In the genomic region with DNA sequence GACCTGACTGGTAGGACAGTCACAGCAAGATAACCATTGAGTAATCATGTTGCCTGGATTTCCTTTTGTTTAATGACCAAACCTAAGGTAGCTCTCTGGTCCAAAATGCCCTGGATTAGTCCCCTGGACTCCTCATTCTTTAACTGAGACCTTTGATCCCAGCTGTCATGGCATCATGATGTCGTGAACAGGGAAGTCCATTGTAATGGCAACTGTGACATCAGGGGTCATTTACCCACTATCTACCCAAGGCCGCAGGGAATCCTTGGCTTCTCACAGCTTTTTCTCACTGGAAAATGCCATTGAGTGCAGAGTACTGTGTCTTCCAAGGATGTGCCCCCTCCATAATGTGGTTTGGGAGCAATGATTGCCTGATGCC, we compare ENCODE assay signal across 25 cellular contexts. TPM values are rescaled to one million over a fixed set of nuclear protein-coding genes. Genes with fewer than 3 reads are reported as not detected.
A peak's percentile ranks its signal among the peaks of the same experiment; 100 is the strongest.
DNase-seq lines count a peak whose midpoint lies in the region; ATAC-seq and TF ChIP-seq lines count a peak whose summit lies in the region.
"Had no signal": no experiment of that assay in that cellular context is flagged by ENCODE, and none has a peak within 500 bp of the region (broad histone marks: within the 10 kb centered on the region; RNA-seq: fewer than 3 reads in every experiment).

No MANE protein-coding gene starts in this region.

- no peak overlapping the region for H3K9ac ChIP-seq in DND-41 (ENCODE audit: low read depth, low read length)

- TF ChIP-seq EP300 in esophagus muscularis mucosa (IDR thresholded peaks at IDR 0.05) = no peak

- H4K20me1 ChIP-seq in DND-41 (ENCODE audit: insufficient read depth, low read length) = no peaks in the 10 kb centered on the region
- no peaks in the 10 kb centered on the region for H4K20me1 ChIP-seq in OCI-LY7 (ENCODE audit: insufficient read depth, low read length)

- peak overlapping the region; percentile 19; the same call in 1 of the 2 replicates for H3K27ac ChIP-seq in DND-41 (ENCODE audit: low read length)
- peak overlapping the region; percentile 21 for H3K27ac ChIP-seq in OCI-LY7 (ENCODE audit: low read depth, low read length, poor library complexity, severe bottlenecking)
- no peak overlapping the region for H3K27ac ChIP-seq in esophagus muscularis mucosa (replicated peaks in 1 of 4)
- H3K27ac ChIP-seq: A549, Peyer's patch had no signal

- intact Hi-C loops in OCI-LY7 (cut with micrococcal nuclease; ENCODE audit: unreplicated experiment) = no loop called here
- intact Hi-C loops in esophagus muscularis mucosa (cut with DNase I) = no loop called here

- H3K27me3 ChIP-seq in DND-41 (ENCODE audit: insufficient read depth, low read length, poor library complexity) (no peaks in the 10 kb centered on the region), esophagus muscularis mucosa (peaks cover 0 to 36% (median 0%) of the 10 kb centered on the region in 4 donors)
- H3K27me3 ChIP-seq: Peyer's patch had no signal

- H3K4me3 ChIP-seq in DND-41 (ENCODE audit: low read depth in 1 of 2, low read length in 2 of 2) = no peak overlapping the region
- H3K4me3 ChIP-seq in OCI-LY7 (ENCODE audit: low read depth, low read length, poor library complexity, severe bottlenecking) = no peak overlapping the region
- no peak overlapping the region for H3K4me3 ChIP-seq in esophagus muscularis mucosa
- H3K4me3 ChIP-seq: A549, GM23338, Peyer's patch had no signal

- H3K9me3 ChIP-seq in DND-41 (ENCODE audit: insufficient read depth, low read length, severe bottlenecking) = no peaks in the 10 kb centered on the region
- H3K9me3 ChIP-seq in OCI-LY7 (ENCODE audit: low read length) = no peaks in the 10 kb centered on the region
- no peaks in the 10 kb centered on the region for H3K9me3 ChIP-seq in esophagus muscularis mucosa
- H3K9me3 ChIP-seq: A549, Peyer's patch had no signal

- H3K9me2 ChIP-seq in OCI-LY7 (ENCODE audit: insufficient read depth, low read length) = no peaks in the 10 kb centered on the region

- TF ChIP-seq CTCF in DND-41 (IDR thresholded peaks at IDR 0.05; ENCODE audit: borderline replicate concordance, extremely low read depth, low read length, poor library complexity, severe bottlenecking) (no peak), OCI-LY7 (conservative IDR thresholded peaks at IDR 0.05; ENCODE audit: low read length) (no peak), esophagus muscularis mucosa (IDR thresholded peaks at IDR 0.05) (no peak)

- CTCF ChIA-PET in OCI-LY7 (lab: Charles Lee; ENCODE audit: unreplicated experiment) = interaction anchor here (0.7 to 4.0 kb wide), 8 partner anchors 9 to 100 kb away, joined by 3 to 39 read pairs (median 3); no protein-coding TSS in a partner anchor

- DNase-seq in DND-41 = no peak
- DNase-seq in OCI-LY7 (ENCODE audit: low spot score) = no peak
- peak; percentile 45 for DNase-seq in esophagus muscularis mucosa (ENCODE audit: extremely low spot score)
- DNase-seq in medulla oblongata (ENCODE audit: extremely low spot score) = no peak
- DNase-seq in CD1c-positive myeloid dendritic cell (ENCODE audit: extremely low spot score) = no peak
- DNase-seq in DMS114 treated with DMSO at 0.1 percent for 48 hours (lab: John Stamatoyannopoulos, UW; ENCODE audit: unreplicated experiment) = no peak
- DNase-seq: CD4-positive, CD25-positive, alpha-beta regulatory T cell; H9; KG1; NCI-H1092; NCI-H1417 treated with DMSO at 0.1 percent for 48 hours; NCI-H1694 treated with DMSO at 0.1 percent for 48 hours; NCI-H2081 treated with DMSO at 0.1 percent for 48 hours; NCI-H2171; NCI-H226; NCI-H510A; NCI-H69; OCI-M1; Peyer's patch; SHP77 treated with DMSO at 0.1 percent for 48 hours had no signal

- 74% methylated on average over 2 of the region's 2 CpGs for WGBS in esophagus muscularis mucosa

- no peak overlapping the region for H3K4me2 ChIP-seq in DND-41 (ENCODE audit: insufficient read depth, low read length)
- H3K4me2 ChIP-seq in OCI-LY7 (ENCODE audit: low read length) = peak overlapping the region; percentile 49
- H3K4me2 ChIP-seq: A549, GM23338 had no signal

- H3K36me3 ChIP-seq in DND-41 (ENCODE audit: insufficient read depth, low read length) = no peaks in the 10 kb centered on the region
- no peaks in the 10 kb centered on the region for H3K36me3 ChIP-seq in OCI-LY7 (ENCODE audit: insufficient read depth, low read length)
- H3K36me3 ChIP-seq in esophagus muscularis mucosa = no peaks in the 10 kb centered on the region
- H3K36me3 ChIP-seq: Peyer's patch had no signal

- no TSS peak for BruUV-seq in OCI-LY7 (replicated peaks; lab: Mats Ljungman, UMichigan)

- H3K79me2 ChIP-seq in DND-41 (ENCODE audit: insufficient read depth, low read length) (no peaks in the 10 kb centered on the region), OCI-LY7 (ENCODE audit: insufficient read depth, low read depth, low read length) (no peaks in the 10 kb centered on the region)

- H2AFZ ChIP-seq in DND-41 (ENCODE audit: low read depth, low read length) = no peak overlapping the region
- no peak overlapping the region for H2AFZ ChIP-seq in OCI-LY7 (ENCODE audit: low read length)
- H2AFZ ChIP-seq: GM23338 had no signal

- POLR2A ChIA-PET in OCI-LY7 (lab: Charles Lee) = interaction anchor here (0.7 to 2.2 kb wide), 5 partner anchors 10 to 92 kb away, joined by 3 to 10 read pairs (median 4); a partner anchor contains a TSS

- H3K4me1 ChIP-seq in DND-41 (ENCODE audit: insufficient read depth, low read length) = peaks cover 15% of the 10 kb centered on the region
- peaks cover 92% of the 10 kb centered on the region for H3K4me1 ChIP-seq in OCI-LY7 (ENCODE audit: insufficient read depth, low read length, poor library complexity, severe bottlenecking)
- no peaks in the 10 kb centered on the region for H3K4me1 ChIP-seq in esophagus muscularis mucosa
- H3K4me1 ChIP-seq: A549, Peyer's patch had no signal

- no peak for TF ChIP-seq POLR2A in esophagus muscularis mucosa (IDR thresholded peaks at IDR 0.05; ENCODE audit: low read depth)

- no peak for ATAC-seq in DND-41 (ENCODE audit: insufficient read depth, low read depth)
- no peak for ATAC-seq in HG02763 (IDR thresholded peaks at IDR 0.05; ENCODE audit: unreplicated experiment)
- ATAC-seq: A549, GM23338 had no signal

RNA-seq across cellular contexts. Expression of a gene that starts 29.1 kb away (rescaled TPM):
- 219 TPM in 2 replicates for total RNA-seq in OCI-LY7 (2014; rRNA removed; shearing (Covaris generic))
- total RNA-seq in OCI-LY7 (2022) (364 and 387 TPM in 2 replicates), esophagus muscularis mucosa (1 to 10 TPM in 1 of 4 donors, under 1 TPM in 2, not detected in 1; 0.39 to 1.3 (median 0.80) TPM)
- total RNA-seq: Daoy, G401, GM23338, H9 had no signal

Comparison
In these comparisons a context has a peak if more than half of its experiments do, and no peak if none do; other contexts are left out.
1. H3K27ac ChIP-seq: peak in DND-41 (single experiment) and OCI-LY7 (single experiment); none in esophagus muscularis mucosa (0 of 4).
2. RNA of a gene that starts 29.1 kb away (total RNA-seq): 219 to 387 TPM in OCI-LY7; 0.39 to 1.3 TPM in esophagus muscularis mucosa; every median in the first group is over 10 times any median in the second.